ENCODE assay signal across 1 cellular context in genomic region chr7:2266911-2267310, GRCh38.
TF ChIP-seq lines count a peak whose summit lies in the region.

No MANE protein-coding gene starts in this region.

TF ChIP-seq in IMR-90, 13 proteins besides CTCF, POLR2A, EP300 and RAD21:
- TF ChIP-seq MXI1 (IDR thresholded peaks at IDR 0.05; ENCODE audit: borderline replicate concordance, low read depth, low read length) = no peak
- TF ChIP-seq FOS (IDR thresholded peaks at IDR 0.05; ENCODE audit: low read depth, low read length) = peak; percentile 54; the same call in 1 of the 2 replicates
- peak; percentile 20; the same call in 1 of the 2 replicates for TF ChIP-seq USF2 (IDR thresholded peaks at IDR 0.05; ENCODE audit: low read depth, low read length)
- TF ChIP-seq MAZ (IDR thresholded peaks at IDR 0.05; ENCODE audit: borderline replicate concordance, low read depth, low read length) = no peak
